8 cellular contexts compared by ENCODE assay signal in the genomic region with DNA sequence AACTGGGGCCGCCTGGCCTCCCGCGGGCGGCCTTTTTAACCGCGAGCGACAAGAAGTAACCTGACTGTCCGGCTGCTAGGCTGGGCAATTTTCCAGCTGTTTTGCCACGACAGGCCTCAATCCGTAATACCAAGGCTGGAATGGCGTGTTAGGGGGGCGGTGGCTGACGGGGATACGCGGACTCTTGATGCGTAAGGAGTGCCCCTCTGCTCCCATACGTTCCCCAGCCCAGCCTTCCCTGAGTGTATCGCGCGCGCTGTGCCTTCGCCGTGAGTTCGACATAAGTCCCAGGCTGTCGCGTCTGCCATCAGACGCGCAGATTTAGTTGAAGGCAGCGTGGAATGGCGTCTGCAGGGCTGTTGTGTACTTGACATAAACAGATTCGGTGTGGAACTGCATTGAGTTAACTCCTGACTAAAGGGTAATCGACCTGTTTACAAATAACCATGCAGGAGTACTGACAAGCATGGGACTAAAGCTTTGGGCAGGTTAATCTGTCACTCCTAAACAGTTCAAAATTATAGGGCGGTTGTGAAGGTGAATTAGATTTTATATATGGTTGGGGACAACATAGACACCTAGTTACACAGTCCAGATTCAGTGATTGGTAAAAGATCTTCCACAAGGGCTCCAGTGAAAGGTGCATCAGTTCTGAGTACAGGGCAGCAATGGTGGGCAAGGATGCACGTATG. TPM values are rescaled to one million over a fixed set of nuclear protein-coding genes. Genes with fewer than 3 reads are reported as not detected.
DNase-seq lines count a peak whose midpoint lies in the region; ATAC-seq and TF ChIP-seq lines count a peak whose summit lies in the region.

No MANE protein-coding gene starts in this region.

- H3K9me3 Mint-ChIP-seq in activated naive CD4-positive, alpha-beta T cell treated with anti-CD3 and anti-CD28 coated beads, Interleukin-2, amount 50 U/mL, for 72 hours: no peaks in the 10 kb centered on the region

- peaks cover 10 to 12% of the 10 kb centered on the region in 2 donors for H3K36me3 Mint-ChIP-seq in activated naive CD4-positive, alpha-beta T cell treated with anti-CD3 and anti-CD28 coated beads, Interleukin-2, amount 50 U/mL, for 72 hours

- ATAC-seq in HG03196 (IDR thresholded peaks at IDR 0.05; ENCODE audit: unreplicated experiment): peak; percentile 8
- ATAC-seq in activated naive CD4-positive, alpha-beta T cell treated with anti-CD3 and anti-CD28 coated beads, Interleukin-2, amount 50 U/mL, for 72 hours: peak; percentile 16 to 30
- ATAC-seq in GM18870 (IDR thresholded peaks at IDR 0.05; ENCODE audit: unreplicated experiment): no peak

- no peak overlapping the region for H3K27ac Mint-ChIP-seq in activated naive CD4-positive, alpha-beta T cell treated with anti-CD3 and anti-CD28 coated beads, Interleukin-2, amount 50 U/mL, for 72 hours

- intact Hi-C loops in head of caudate nucleus (cut with DNase I): loop anchor here (5.0 kb wide), 2 partner anchors 56 to 136 kb away; no protein-coding TSS in a partner anchor

- DNase-seq in DMS 273 (lab: John Stamatoyannopoulos, UW; ENCODE audit: unreplicated experiment) (peak; percentile 80), DMS 273 treated with DMSO at 0.1 percent for 48 hours (lab: John Stamatoyannopoulos, UW) (no peak), head of caudate nucleus (peak; percentile 41 to 83 (median 65)), pons (ENCODE audit: low spot score) (peak; percentile 53)
- DNase-seq in activated naive CD4-positive, alpha-beta T cell treated with anti-CD3 and anti-CD28 coated beads, Interleukin-2, amount 50 U/mL, for 72 hours (ENCODE audit: low spot score in 2 of 2): peak in 1 of 2 donors; percentile 54

TF ChIP-seq in PFSK-1, 5 proteins besides CTCF, POLR2A, EP300 and RAD21:
- TF ChIP-seq FOXP2 (optimal IDR thresholded peaks at IDR 0.05; ENCODE audit: borderline replicate concordance, extremely low read depth, extremely low read length, insufficient read depth): peak; percentile 66
- no peak; the same call in 1 of the 2 replicates for TF ChIP-seq TAF1 (IDR thresholded peaks at IDR 0.05; ENCODE audit: borderline replicate concordance, insufficient read depth, low read length)
- TF ChIP-seq POLR2AphosphoS5 (IDR thresholded peaks at IDR 0.05; ENCODE audit: low read depth, low read length): peak; percentile 7; the same call in 1 of the 2 replicates
- 0 out of 2 replicates have a peak, but pooled peaks have one; percentile 49 for TF ChIP-seq SIN3A (IDR thresholded peaks at IDR 0.05; ENCODE audit: borderline replicate concordance, insufficient read depth, low read length)

RNA-seq across cellular contexts. Expression of a gene that starts 16.6 kb away (rescaled TPM):
- 14.4 TPM for polyA plus RNA-seq in PFSK-1 (2012; ENCODE audit: insufficient read length, low read depth)
- 10 to 100 TPM; 23.7 to 24.1 TPM for total RNA-seq in activated naive CD4-positive, alpha-beta T cell treated with anti-CD3 and anti-CD28 coated beads, Interleukin-2, amount 50 U/mL, for 72 hours
